9 cellular contexts compared by ENCODE assay signal in genomic region chr19:43640424-43640757, GRCh38. TPM values are rescaled to one million over a fixed set of nuclear protein-coding genes. Genes with fewer than 3 reads are reported as not detected.
DNase-seq lines count a peak whose midpoint lies in the region; ATAC-seq, FAIRE-seq and TF ChIP-seq lines count a peak whose summit lies in the region.
"Had no signal": no experiment of that assay in that cellular context is flagged by ENCODE, and none has a peak within 500 bp of the region (broad histone marks: within the 10 kb centered on the region; RNA-seq: fewer than 3 reads in every experiment).

No MANE protein-coding gene starts in this region.

- WGBS in mammary epithelial cell (ENCODE audit: low coverage, missing lambda C conversion rate) = 0% methylated on average over 2 of the region's 9 CpGs

- dilution Hi-C loops in mammary epithelial cell (cut with HindIII; ENCODE audit: low sequenced_read_pairs) = loop anchor here (5.0 kb wide), 1 partner anchor 38 kb away; no protein-coding TSS in a partner anchor

- no peak for DNase-seq in activated CD4-positive, alpha-beta T cell treated with anti-CD3 and anti-CD28 coated beads for 36 hours
- no peak for DNase-seq in activated CD4-positive, alpha-beta T cell treated with anti-CD3 and anti-CD28 coated beads for 4 hours
- no peak for DNase-seq in mammary epithelial cell
- DNase-seq in memory B cell (ENCODE audit: low spot score in 2 of 2) = no peak
- DNase-seq in NAMALWA (ENCODE audit: low spot score) = no peak
- no peak for DNase-seq in GM12891 (ENCODE audit: insufficient read length, low spot score)

- no peak overlapping the region for H3K27ac Mint-ChIP-seq in activated CD4-positive, alpha-beta T cell treated with anti-CD3 and anti-CD28 coated beads for 36 hours
- H3K27ac Mint-ChIP-seq in memory B cell = no peak overlapping the region

- no peak for FAIRE-seq in GM12891 (lab: Jason Lieb, UNC)

- BruUV-seq in mammary epithelial cell (replicated peaks; lab: Mats Ljungman, UMichigan) = no TSS peak

- CTCF ChIA-PET in activated CD4-positive, alpha-beta T cell treated with anti-CD3 and anti-CD28 coated beads for 36 hours (lab: Charles Lee) = no interaction called here
- CTCF ChIA-PET in mammary epithelial cell (lab: Charles Lee; ENCODE audit: low non-redundant PET) = no interaction called here

- no peak overlapping the region for H3K9ac ChIP-seq in mammary epithelial cell (ENCODE audit: insufficient read depth, low read length)

- H3K9me3 Mint-ChIP-seq in activated CD4-positive, alpha-beta T cell treated with anti-CD3 and anti-CD28 coated beads for 36 hours (ENCODE audit: low read depth) = no peaks in the 10 kb centered on the region
- no peaks in the 10 kb centered on the region for H3K9me3 Mint-ChIP-seq in memory B cell

- intact Hi-C loops in activated CD4-positive, alpha-beta T cell treated with anti-CD3 and anti-CD28 coated beads for 36 hours (cut with DNase I, micrococcal nuclease) = loop anchor here in 1 of 2 experiments (5.0 kb wide), 1 partner anchor 193 kb away; no protein-coding TSS in a partner anchor
- intact Hi-C loops in mammary epithelial cell (cut with micrococcal nuclease) = no loop called here

- no peaks in the 10 kb centered on the region for H3K36me3 Mint-ChIP-seq in activated CD4-positive, alpha-beta T cell treated with anti-CD3 and anti-CD28 coated beads for 36 hours (ENCODE audit: low read depth)
- peaks cover 5% of the 10 kb centered on the region for H3K36me3 Mint-ChIP-seq in memory B cell

- H3K4me1 Mint-ChIP-seq in activated CD4-positive, alpha-beta T cell treated with anti-CD3 and anti-CD28 coated beads for 36 hours = peaks cover 14% of the 10 kb centered on the region
- peaks cover 16% of the 10 kb centered on the region for H3K4me1 Mint-ChIP-seq in memory B cell

- H3K4me3 Mint-ChIP-seq in activated CD4-positive, alpha-beta T cell treated with anti-CD3 and anti-CD28 coated beads for 36 hours = peak overlapping the region; percentile 65
- H3K4me3 Mint-ChIP-seq in memory B cell = peak overlapping the region; percentile 76

- no peaks in the 10 kb centered on the region for H3K27me3 ChIP-seq in mammary epithelial cell (ENCODE audit: insufficient read depth, low read length)

- no peak for TF ChIP-seq POLR2A in GM12891 (IDR thresholded peaks at IDR 0.05; ENCODE audit: low read depth, low read length)

- no peak for TF ChIP-seq CTCF in mammary epithelial cell (conservative IDR thresholded peaks at IDR 0.05 in 1 of 2, IDR thresholded peaks at IDR 0.05 in 1 of 2; ENCODE audit: extremely low read depth in 1 of 2, insufficient read depth in 1 of 2, low read depth in 1 of 2, low read length in 2 of 2)

- no peaks in the 10 kb centered on the region for H3K36me3 ChIP-seq in mammary epithelial cell (ENCODE audit: insufficient read depth, low read length)

- ATAC-seq in activated CD4-positive, alpha-beta T cell treated with anti-CD3 and anti-CD28 coated beads for 36 hours = no peak
- ATAC-seq in memory B cell (ENCODE audit: low read depth) = no peak
- no peak for ATAC-seq in GM21423 (IDR thresholded peaks at IDR 0.05; ENCODE audit: unreplicated experiment)

- H2AFZ ChIP-seq in mammary epithelial cell (ENCODE audit: low read depth, low read length) = peak overlapping the region; percentile 82

- peak overlapping the region; percentile 12 to 72 (median 54) for H3K4me3 ChIP-seq in mammary epithelial cell (replicated peaks in 1 of 3; ENCODE audit: insufficient read depth in 1 of 3, low read depth in 2 of 3, low read length in 3 of 3)

- in situ Hi-C loops in mammary epithelial cell (cut with MboI; ENCODE audit: low sequenced_read_pairs in 2 of 2) = no loop called here

- H4K20me1 ChIP-seq in mammary epithelial cell (ENCODE audit: insufficient read depth, low read length) = no peaks in the 10 kb centered on the region

- POLR2A ChIA-PET in activated CD4-positive, alpha-beta T cell treated with anti-CD3 and anti-CD28 coated beads for 36 hours (lab: Charles Lee) = no interaction called here

- H3K4me1 ChIP-seq in mammary epithelial cell (ENCODE audit: insufficient read depth, low read length) = peaks cover 18% of the 10 kb centered on the region

- H3K27ac ChIP-seq in mammary epithelial cell (ENCODE audit: insufficient read depth, low read depth, low read length) (no peak overlapping the region), temporal lobe (ENCODE audit: low read depth, low read length) (peak overlapping the region; percentile 79)
- H3K27ac ChIP-seq: C4-2B had no signal

- peak overlapping the region; percentile 95 for H3K4me2 ChIP-seq in mammary epithelial cell (ENCODE audit: insufficient read depth, low read depth, low read length)

- H3K27me3 Mint-ChIP-seq in activated CD4-positive, alpha-beta T cell treated with anti-CD3 and anti-CD28 coated beads for 36 hours = peaks cover 26% of the 10 kb centered on the region
- H3K27me3 Mint-ChIP-seq in memory B cell = peaks cover 31% of the 10 kb centered on the region

- no peaks in the 10 kb centered on the region for H3K9me3 ChIP-seq in mammary epithelial cell (replicated peaks; ENCODE audit: insufficient read depth, low read length)

- no peaks in the 10 kb centered on the region for H3K79me2 ChIP-seq in mammary epithelial cell (ENCODE audit: insufficient read depth, low read length)

TF ChIP-seq in GM12891, 5 proteins besides CTCF, POLR2A, EP300 and RAD21:
- TF ChIP-seq PAX5 (IDR thresholded peaks at IDR 0.05; ENCODE audit: insufficient read depth, low read length, severe bottlenecking) (no peak), POU2F2 (IDR thresholded peaks at IDR 0.05; ENCODE audit: low read depth, low read length) (no peak), SPI1 (IDR thresholded peaks at IDR 0.05; ENCODE audit: low read depth, low read length) (no peak), POLR2AphosphoS5 (IDR thresholded peaks at IDR 0.05; ENCODE audit: low read depth, low read length) (no peak), TAF1 (IDR thresholded peaks at IDR 0.05; ENCODE audit: low read depth, low read length) (no peak)

RNA-seq across cellular contexts. Expression of gene CADM4, which starts 0.7 kb away (rescaled TPM):
- under 1 TPM; 0.53 to 0.61 TPM for total RNA-seq in activated CD4-positive, alpha-beta T cell treated with anti-CD3 and anti-CD28 coated beads for 36 hours
- 10 to 100 TPM; 11.7 to 12.8 TPM for total RNA-seq in mammary epithelial cell
- polyA plus RNA-seq in mammary epithelial cell = 4.5 TPM
- 1.9 TPM for polyA minus RNA-seq in mammary epithelial cell
- total RNA-seq in temporal lobe = 105 TPM
- 0.28 TPM for polyA plus RNA-seq in GM12891 (2012; ENCODE audit: low read depth, missing spikeins)

RNA-seq across cellular contexts. Expression of gene ZNF428, which starts 21.0 kb away (rescaled TPM):
- 10 to 100 TPM in 1 of 2 experiments, 1 to 10 TPM in 1; 9.0 to 10.1 TPM for total RNA-seq in activated CD4-positive, alpha-beta T cell treated with anti-CD3 and anti-CD28 coated beads for 36 hours
- 10 to 100 TPM; 17.0 to 19.0 TPM for total RNA-seq in mammary epithelial cell
- 12.9 TPM for polyA plus RNA-seq in mammary epithelial cell
- polyA minus RNA-seq in mammary epithelial cell = 1.9 TPM
- total RNA-seq in temporal lobe = 106 TPM
- 27.6 TPM for polyA plus RNA-seq in GM12891 (2012; ENCODE audit: low read depth, missing spikeins)

RNA-seq across cellular contexts. Expression of gene SRRM5, which starts 28.5 kb away (rescaled TPM):
- total RNA-seq in activated CD4-positive, alpha-beta T cell treated with anti-CD3 and anti-CD28 coated beads for 36 hours = under 1 TPM; 0.37 to 0.74 TPM
- total RNA-seq in mammary epithelial cell (under 1 TPM in 1 of 2 donors, not detected in 1; 0.24 TPM), temporal lobe (not detected)
- 0.03 TPM for polyA plus RNA-seq in mammary epithelial cell
- polyA minus RNA-seq in mammary epithelial cell = not detected
- 0.14 TPM for polyA plus RNA-seq in GM12891 (2012; ENCODE audit: low read depth, missing spikeins)

RNA-seq across cellular contexts. Expression of gene PLAUR, which starts 29.6 kb away (rescaled TPM):
- 10 to 100 TPM; 15.6 to 17.7 TPM for total RNA-seq in activated CD4-positive, alpha-beta T cell treated with anti-CD3 and anti-CD28 coated beads for 36 hours
- 10 to 100 TPM; 10.8 to 79.9 TPM for total RNA-seq in mammary epithelial cell
- polyA plus RNA-seq in mammary epithelial cell = 73.7 TPM
- 32.9 TPM for polyA minus RNA-seq in mammary epithelial cell
- 6.6 TPM for total RNA-seq in temporal lobe
- 8.7 TPM for polyA plus RNA-seq in GM12891 (2012; ENCODE audit: low read depth, missing spikeins)

RNA-seq across cellular contexts. Expression of gene ZNF576, which starts 44.0 kb away (rescaled TPM):
- 10 to 100 TPM; 11.6 to 14.3 TPM for total RNA-seq in activated CD4-positive, alpha-beta T cell treated with anti-CD3 and anti-CD28 coated beads for 36 hours
- total RNA-seq in mammary epithelial cell = 10 to 100 TPM; 10.3 to 15.5 TPM
- polyA plus RNA-seq in mammary epithelial cell = 15.9 TPM
- polyA minus RNA-seq in mammary epithelial cell = 4.8 TPM
- total RNA-seq in temporal lobe = 5.2 TPM
- 6.5 TPM for polyA plus RNA-seq in GM12891 (2012; ENCODE audit: low read depth, missing spikeins)

Comparison
In these comparisons a context has a peak if more than half of its experiments do, and no peak if none do; other contexts are left out.
1. RNA of gene CADM4, which starts 0.7 kb away (total RNA-seq): 105 TPM in temporal lobe (single experiment) and 11.7 to 12.8 TPM in mammary epithelial cell; 0.53 to 0.61 TPM in activated CD4-positive, alpha-beta T cell treated with anti-CD3 and anti-CD28 coated beads for 36 hours; every median in the first group is over 4 times any median in the second.